1 cellular context compared by ENCODE assay signal in the genomic region with DNA sequence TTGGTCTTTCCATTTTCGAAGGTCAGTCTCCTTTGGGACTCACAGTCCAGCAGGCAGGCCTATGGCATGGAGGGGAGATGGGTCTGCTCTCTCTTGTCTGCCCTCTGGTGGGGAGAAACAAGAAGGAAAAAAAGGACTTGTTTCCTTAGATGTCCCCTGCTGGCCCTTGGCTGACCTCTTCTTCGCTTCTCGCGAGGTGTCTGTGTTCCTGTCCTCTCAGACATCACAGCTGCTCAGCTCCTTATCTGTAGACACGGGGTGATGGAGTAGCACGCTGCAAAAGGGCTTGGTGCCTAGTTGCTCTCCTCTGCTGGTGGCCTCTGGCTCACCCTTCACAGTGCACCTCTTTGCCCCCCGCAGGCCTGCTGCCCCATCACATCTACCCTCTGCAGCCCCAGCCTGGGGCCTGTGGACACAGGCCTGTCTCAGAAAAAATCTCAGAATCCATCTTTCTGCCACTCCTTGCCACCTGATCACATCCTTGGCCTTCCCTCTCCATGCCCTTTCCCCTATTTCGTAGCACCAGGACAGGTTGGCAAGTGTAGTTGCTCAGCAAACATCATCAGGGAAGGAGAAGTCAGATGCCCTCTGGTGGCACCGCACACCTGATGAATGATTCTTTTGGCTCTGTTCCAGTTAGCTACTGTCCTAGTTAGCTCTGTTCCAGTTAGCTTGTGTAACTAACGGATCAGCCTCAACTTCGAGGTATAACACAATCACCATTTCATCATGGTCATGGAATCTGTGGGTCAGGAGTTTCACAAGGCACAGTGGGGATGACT.
TF ChIP-seq lines count a peak whose summit lies in the region.

No MANE protein-coding gene starts in this region.

TF ChIP-seq in K562, 482 proteins besides CTCF, POLR2A, EP300 and RAD21 (continued from another document and continues in another):
- TF ChIP-seq, protein P1, sequence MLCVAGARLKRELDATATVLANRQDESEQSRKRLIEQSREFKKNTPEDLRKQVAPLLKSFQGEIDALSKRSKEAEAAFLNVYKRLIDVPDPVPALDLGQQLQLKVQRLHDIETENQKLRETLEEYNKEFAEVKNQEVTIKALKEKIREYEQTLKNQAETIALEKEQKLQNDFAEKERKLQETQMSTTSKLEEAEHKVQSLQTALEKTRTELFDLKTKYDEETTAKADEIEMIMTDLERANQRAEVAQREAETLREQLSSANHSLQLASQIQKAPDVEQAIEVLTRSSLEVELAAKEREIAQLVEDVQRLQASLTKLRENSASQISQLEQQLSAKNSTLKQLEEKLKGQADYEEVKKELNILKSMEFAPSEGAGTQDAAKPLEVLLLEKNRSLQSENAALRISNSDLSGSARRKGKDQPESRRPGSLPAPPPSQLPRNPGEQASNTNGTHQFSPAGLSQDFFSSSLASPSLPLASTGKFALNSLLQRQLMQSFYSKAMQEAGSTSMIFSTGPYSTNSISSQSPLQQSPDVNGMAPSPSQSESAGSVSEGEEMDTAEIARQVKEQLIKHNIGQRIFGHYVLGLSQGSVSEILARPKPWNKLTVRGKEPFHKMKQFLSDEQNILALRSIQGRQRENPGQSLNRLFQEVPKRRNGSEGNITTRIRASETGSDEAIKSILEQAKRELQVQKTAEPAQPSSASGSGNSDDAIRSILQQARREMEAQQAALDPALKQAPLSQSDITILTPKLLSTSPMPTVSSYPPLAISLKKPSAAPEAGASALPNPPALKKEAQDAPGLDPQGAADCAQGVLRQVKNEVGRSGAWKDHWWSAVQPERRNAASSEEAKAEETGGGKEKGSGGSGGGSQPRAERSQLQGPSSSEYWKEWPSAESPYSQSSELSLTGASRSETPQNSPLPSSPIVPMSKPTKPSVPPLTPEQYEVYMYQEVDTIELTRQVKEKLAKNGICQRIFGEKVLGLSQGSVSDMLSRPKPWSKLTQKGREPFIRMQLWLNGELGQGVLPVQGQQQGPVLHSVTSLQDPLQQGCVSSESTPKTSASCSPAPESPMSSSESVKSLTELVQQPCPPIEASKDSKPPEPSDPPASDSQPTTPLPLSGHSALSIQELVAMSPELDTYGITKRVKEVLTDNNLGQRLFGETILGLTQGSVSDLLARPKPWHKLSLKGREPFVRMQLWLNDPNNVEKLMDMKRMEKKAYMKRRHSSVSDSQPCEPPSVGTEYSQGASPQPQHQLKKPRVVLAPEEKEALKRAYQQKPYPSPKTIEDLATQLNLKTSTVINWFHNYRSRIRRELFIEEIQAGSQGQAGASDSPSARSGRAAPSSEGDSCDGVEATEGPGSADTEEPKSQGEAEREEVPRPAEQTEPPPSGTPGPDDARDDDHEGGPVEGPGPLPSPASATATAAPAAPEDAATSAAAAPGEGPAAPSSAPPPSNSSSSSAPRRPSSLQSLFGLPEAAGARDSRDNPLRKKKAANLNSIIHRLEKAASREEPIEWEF (CRISPR knock-in tag; IDR thresholded peaks at IDR 0.05): no peak
- TF ChIP-seq, protein P2, sequence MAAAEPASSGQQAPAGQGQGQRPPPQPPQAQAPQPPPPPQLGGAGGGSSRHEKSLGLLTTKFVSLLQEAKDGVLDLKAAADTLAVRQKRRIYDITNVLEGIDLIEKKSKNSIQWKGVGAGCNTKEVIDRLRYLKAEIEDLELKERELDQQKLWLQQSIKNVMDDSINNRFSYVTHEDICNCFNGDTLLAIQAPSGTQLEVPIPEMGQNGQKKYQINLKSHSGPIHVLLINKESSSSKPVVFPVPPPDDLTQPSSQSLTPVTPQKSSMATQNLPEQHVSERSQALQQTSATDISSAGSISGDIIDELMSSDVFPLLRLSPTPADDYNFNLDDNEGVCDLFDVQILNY (CRISPR knock-in tag; IDR thresholded peaks at IDR 0.05): 0 out of 2 replicates have a peak, but pooled peaks have one; percentile 59
- peak in 1 of 2 experiments; percentile 43; a peak in 1 of 3 replicates for TF ChIP-seq CBX3 (IDR thresholded peaks at IDR 0.05; ENCODE audit: borderline replicate concordance in 1 of 2, low read length in 2 of 2)
- 0 out of 2 replicates have a peak, but pooled peaks have one; percentile 26 for TF ChIP-seq PML (IDR thresholded peaks at IDR 0.05; ENCODE audit: low read length)
- TF ChIP-seq STAT5A (IDR thresholded peaks at IDR 0.05; ENCODE audit: borderline replicate concordance, low read length): peak; percentile 26; the same call in 1 of the 2 replicates
- TF ChIP-seq ESRRA (IDR thresholded peaks at IDR 0.05; ENCODE audit: borderline replicate concordance, low read depth): peak; percentile 94
- TF ChIP-seq ZNF274 (IDR thresholded peaks at IDR 0.05; ENCODE audit: borderline replicate concordance, low read depth, low read length): no peak
- TF ChIP-seq, protein P3, sequence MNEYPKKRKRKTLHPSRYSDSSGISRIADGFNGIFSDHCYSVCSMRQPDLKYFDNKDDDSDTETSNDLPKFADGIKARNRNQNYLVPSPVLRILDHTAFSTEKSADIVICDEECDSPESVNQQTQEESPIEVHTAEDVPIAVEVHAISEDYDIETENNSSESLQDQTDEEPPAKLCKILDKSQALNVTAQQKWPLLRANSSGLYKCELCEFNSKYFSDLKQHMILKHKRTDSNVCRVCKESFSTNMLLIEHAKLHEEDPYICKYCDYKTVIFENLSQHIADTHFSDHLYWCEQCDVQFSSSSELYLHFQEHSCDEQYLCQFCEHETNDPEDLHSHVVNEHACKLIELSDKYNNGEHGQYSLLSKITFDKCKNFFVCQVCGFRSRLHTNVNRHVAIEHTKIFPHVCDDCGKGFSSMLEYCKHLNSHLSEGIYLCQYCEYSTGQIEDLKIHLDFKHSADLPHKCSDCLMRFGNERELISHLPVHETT (CRISPR knock-in tag; conservative IDR thresholded peaks at IDR 0.05 in 1 of 2, IDR thresholded peaks at IDR 0.05 in 1 of 2): 0 out of 4 replicates have a peak, but pooled peaks of 1 of the 2 experiments have one; percentile 46
- TF ChIP-seq, protein P4, sequence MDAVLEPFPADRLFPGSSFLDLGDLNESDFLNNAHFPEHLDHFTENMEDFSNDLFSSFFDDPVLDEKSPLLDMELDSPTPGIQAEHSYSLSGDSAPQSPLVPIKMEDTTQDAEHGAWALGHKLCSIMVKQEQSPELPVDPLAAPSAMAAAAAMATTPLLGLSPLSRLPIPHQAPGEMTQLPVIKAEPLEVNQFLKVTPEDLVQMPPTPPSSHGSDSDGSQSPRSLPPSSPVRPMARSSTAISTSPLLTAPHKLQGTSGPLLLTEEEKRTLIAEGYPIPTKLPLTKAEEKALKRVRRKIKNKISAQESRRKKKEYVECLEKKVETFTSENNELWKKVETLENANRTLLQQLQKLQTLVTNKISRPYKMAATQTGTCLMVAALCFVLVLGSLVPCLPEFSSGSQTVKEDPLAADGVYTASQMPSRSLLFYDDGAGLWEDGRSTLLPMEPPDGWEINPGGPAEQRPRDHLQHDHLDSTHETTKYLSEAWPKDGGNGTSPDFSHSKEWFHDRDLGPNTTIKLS (IDR thresholded peaks at IDR 0.05; ENCODE audit: borderline replicate concordance, low read depth): peak; percentile 80; the same call in 1 of the 2 replicates
- TF ChIP-seq, protein P5, sequence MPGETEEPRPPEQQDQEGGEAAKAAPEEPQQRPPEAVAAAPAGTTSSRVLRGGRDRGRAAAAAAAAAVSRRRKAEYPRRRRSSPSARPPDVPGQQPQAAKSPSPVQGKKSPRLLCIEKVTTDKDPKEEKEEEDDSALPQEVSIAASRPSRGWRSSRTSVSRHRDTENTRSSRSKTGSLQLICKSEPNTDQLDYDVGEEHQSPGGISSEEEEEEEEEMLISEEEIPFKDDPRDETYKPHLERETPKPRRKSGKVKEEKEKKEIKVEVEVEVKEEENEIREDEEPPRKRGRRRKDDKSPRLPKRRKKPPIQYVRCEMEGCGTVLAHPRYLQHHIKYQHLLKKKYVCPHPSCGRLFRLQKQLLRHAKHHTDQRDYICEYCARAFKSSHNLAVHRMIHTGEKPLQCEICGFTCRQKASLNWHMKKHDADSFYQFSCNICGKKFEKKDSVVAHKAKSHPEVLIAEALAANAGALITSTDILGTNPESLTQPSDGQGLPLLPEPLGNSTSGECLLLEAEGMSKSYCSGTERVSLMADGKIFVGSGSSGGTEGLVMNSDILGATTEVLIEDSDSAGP (CRISPR knock-in tag; IDR thresholded peaks at IDR 0.05): 0 out of 2 replicates have a peak, but pooled peaks have one; percentile 29
- TF ChIP-seq, protein P6, sequence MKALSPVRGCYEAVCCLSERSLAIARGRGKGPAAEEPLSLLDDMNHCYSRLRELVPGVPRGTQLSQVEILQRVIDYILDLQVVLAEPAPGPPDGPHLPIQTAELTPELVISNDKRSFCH (CRISPR knock-in tag; IDR thresholded peaks at IDR 0.05): no peak
- TF ChIP-seq, protein P6 (tag; IDR thresholded peaks at IDR 0.05): peak; percentile 28; the same call in 1 of the 2 replicates
- TF ChIP-seq ADNP (tag; IDR thresholded peaks at IDR 0.05): no peak
- TF ChIP-seq, protein P7, sequence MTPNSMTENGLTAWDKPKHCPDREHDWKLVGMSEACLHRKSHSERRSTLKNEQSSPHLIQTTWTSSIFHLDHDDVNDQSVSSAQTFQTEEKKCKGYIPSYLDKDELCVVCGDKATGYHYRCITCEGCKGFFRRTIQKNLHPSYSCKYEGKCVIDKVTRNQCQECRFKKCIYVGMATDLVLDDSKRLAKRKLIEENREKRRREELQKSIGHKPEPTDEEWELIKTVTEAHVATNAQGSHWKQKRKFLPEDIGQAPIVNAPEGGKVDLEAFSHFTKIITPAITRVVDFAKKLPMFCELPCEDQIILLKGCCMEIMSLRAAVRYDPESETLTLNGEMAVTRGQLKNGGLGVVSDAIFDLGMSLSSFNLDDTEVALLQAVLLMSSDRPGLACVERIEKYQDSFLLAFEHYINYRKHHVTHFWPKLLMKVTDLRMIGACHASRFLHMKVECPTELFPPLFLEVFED (CRISPR knock-in tag; conservative IDR thresholded peaks at IDR 0.05): no peak
- TF ChIP-seq, protein P8, sequence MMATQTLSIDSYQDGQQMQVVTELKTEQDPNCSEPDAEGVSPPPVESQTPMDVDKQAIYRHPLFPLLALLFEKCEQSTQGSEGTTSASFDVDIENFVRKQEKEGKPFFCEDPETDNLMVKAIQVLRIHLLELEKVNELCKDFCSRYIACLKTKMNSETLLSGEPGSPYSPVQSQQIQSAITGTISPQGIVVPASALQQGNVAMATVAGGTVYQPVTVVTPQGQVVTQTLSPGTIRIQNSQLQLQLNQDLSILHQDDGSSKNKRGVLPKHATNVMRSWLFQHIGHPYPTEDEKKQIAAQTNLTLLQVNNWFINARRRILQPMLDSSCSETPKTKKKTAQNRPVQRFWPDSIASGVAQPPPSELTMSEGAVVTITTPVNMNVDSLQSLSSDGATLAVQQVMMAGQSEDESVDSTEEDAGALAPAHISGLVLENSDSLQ (IDR thresholded peaks at IDR 0.05): peak; percentile 77
- peak; percentile 95 for TF ChIP-seq CTBP1 (IDR thresholded peaks at IDR 0.05; ENCODE audit: borderline replicate concordance)
- TF ChIP-seq RBM25 (IDR thresholded peaks at IDR 0.05; ENCODE audit: low read depth, low read length, severe bottlenecking): peak; percentile 36
- TF ChIP-seq MAFF (IDR thresholded peaks at IDR 0.05; ENCODE audit: low read length): 0 out of 2 replicates have a peak, but pooled peaks have one; percentile 10
- peak in 1 of 2 experiments; percentile 88; a peak in 2 of 4 replicates for TF ChIP-seq ARNT (IDR thresholded peaks at IDR 0.05)
- TF ChIP-seq GTF2F1 (IDR thresholded peaks at IDR 0.05; ENCODE audit: low read depth, low read length): no peak
- peak; percentile 73; the same call in 1 of the 2 replicates for TF ChIP-seq SOX6 (IDR thresholded peaks at IDR 0.05)
- TF ChIP-seq TRIM24 (IDR thresholded peaks at IDR 0.05): peak; percentile 24 to 34; a peak in 2 of 4 replicates
- TF ChIP-seq TCF3 (CRISPR knock-in tag; IDR thresholded peaks at IDR 0.05): peak; percentile 68
- TF ChIP-seq CXXC5 (CRISPR knock-in tag; IDR thresholded peaks at IDR 0.05): peak; percentile 51; the same call in 1 of the 2 replicates
- no peak for TF ChIP-seq ZNF668 (CRISPR knock-in tag; IDR thresholded peaks at IDR 0.05)
- TF ChIP-seq, protein P9, sequence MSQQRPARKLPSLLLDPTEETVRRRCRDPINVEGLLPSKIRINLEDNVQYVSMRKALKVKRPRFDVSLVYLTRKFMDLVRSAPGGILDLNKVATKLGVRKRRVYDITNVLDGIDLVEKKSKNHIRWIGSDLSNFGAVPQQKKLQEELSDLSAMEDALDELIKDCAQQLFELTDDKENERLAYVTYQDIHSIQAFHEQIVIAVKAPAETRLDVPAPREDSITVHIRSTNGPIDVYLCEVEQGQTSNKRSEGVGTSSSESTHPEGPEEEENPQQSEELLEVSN (IDR thresholded peaks at IDR 0.05; ENCODE audit: borderline replicate concordance in 1 of 2, extremely low read depth in 1 of 2, insufficient read depth in 1 of 2, insufficient read length in 1 of 2, low read depth in 1 of 2, low read length in 1 of 2, poor library complexity in 1 of 2, severe bottlenecking in 1 of 2): peak in 1 of 2 experiments; percentile 52
- TF ChIP-seq, protein P10, sequence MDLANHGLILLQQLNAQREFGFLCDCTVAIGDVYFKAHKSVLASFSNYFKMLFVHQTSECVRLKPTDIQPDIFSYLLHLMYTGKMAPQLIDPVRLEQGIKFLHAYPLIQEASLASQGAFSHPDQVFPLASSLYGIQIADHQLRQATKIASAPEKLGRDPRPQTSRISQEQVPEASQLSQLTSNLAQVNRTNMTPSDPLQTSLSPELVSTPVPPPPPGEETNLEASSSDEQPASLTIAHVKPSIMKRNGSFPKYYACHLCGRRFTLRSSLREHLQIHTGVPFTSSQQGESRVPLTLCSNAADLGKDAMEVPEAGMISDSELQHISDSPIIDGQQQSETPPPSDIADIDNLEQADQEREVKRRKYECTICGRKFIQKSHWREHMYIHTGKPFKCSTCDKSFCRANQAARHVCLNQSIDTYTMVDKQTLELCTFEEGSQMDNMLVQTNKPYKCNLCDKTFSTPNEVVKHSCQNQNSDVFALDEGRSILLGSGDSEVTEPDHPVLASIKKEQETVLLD (IDR thresholded peaks at IDR 0.05): 0 out of 2 replicates have a peak, but pooled peaks have one; percentile 9
- no peak for TF ChIP-seq PYGO2 (tag; IDR thresholded peaks at IDR 0.05)
- peak; percentile 59 for TF ChIP-seq JUND (IDR thresholded peaks at IDR 0.05; ENCODE audit: borderline replicate concordance, low read depth, low read length)
- peak; percentile 67; the same call in 1 of the 3 replicates for TF ChIP-seq JUND (tag; IDR thresholded peaks at IDR 0.05; ENCODE audit: borderline replicate concordance, low read depth, low read length)
- TF ChIP-seq MAZ (CRISPR knock-in tag; conservative IDR thresholded peaks at IDR 0.05 in 1 of 2, IDR thresholded peaks at IDR 0.05 in 1 of 2): peak; percentile 25 to 67; a peak in 2 of 4 replicates
- peak; percentile 85 for TF ChIP-seq NCOR1 (IDR thresholded peaks at IDR 0.05)
